9 cellular contexts compared by ENCODE assay signal in genomic region chr11:122984186-122985011, GRCh38. TPM values are rescaled to one million over a fixed set of nuclear protein-coding genes. Genes with fewer than 3 reads are reported as not detected.
DNase-seq lines count a peak whose midpoint lies in the region; ATAC-seq and TF ChIP-seq lines count a peak whose summit lies in the region.
"Had no signal": no experiment of that assay in that cellular context is flagged by ENCODE, and none has a peak within 500 bp of the region (broad histone marks: within the 10 kb centered on the region; RNA-seq: fewer than 3 reads in every experiment).

No MANE protein-coding gene starts in this region.

- H3K27ac Mint-ChIP-seq in neural progenitor cell, result no peak overlapping the region

- peaks cover 94% of the 10 kb centered on the region for H3K27me3 ChIP-seq in PC-3 (ENCODE audit: low read length)
- peaks cover 4 to 84% (median 64%) of the 10 kb centered on the region in 4 donors for H3K27me3 ChIP-seq in esophagus muscularis mucosa
- peaks cover 98% of the 10 kb centered on the region for H3K27me3 ChIP-seq in neural progenitor cell

- peaks cover 87% of the 10 kb centered on the region for H3K27me3 Mint-ChIP-seq in neural progenitor cell (ENCODE audit: insufficient read depth, low read depth)

- peak overlapping the region; percentile 57 for H2AFZ ChIP-seq in PC-3 (ENCODE audit: low read length)
- peak overlapping the region; percentile 96 for H2AFZ ChIP-seq in neural progenitor cell (replicated peaks)

- no peak for TF ChIP-seq POLR2A in esophagus muscularis mucosa (IDR thresholded peaks at IDR 0.05; ENCODE audit: low read depth)

- intact Hi-C loops in PC-3 (cut with micrococcal nuclease) (no loop called here), esophagus muscularis mucosa (cut with DNase I) (no loop called here)

- H3K79me2 ChIP-seq in PC-3 (ENCODE audit: low read length), result no peaks in the 10 kb centered on the region
- H3K79me2 ChIP-seq in neural progenitor cell (ENCODE audit: low read depth), result no peaks in the 10 kb centered on the region

- BruUV-seq in PC-3 (replicated peaks; lab: Mats Ljungman, UMichigan), result no TSS peak

- DNase-seq in DMS 273 (lab: John Stamatoyannopoulos, UW; ENCODE audit: unreplicated experiment) (peak; percentile 39), DMS 273 treated with DMSO at 0.1 percent for 48 hours (lab: John Stamatoyannopoulos, UW) (no peak), PC-3 (no peak), esophagus muscularis mucosa (ENCODE audit: extremely low spot score) (no peak), neural progenitor cell (ENCODE audit: low spot score) (peak; percentile 70), hypothalamus (lab: John Stamatoyannopoulos, UW) (no peak), C1 segment of cervical spinal cord (lab: John Stamatoyannopoulos, UW) (no peak)

- H3K36me3 ChIP-seq in PC-3 (ENCODE audit: low read depth, low read length) (no peaks in the 10 kb centered on the region), esophagus muscularis mucosa (no peaks in the 10 kb centered on the region), neural progenitor cell (no peaks in the 10 kb centered on the region)

- H3F3A ChIP-seq in PC-3 (ENCODE audit: low read length, unreplicated experiment) (no peaks in the 10 kb centered on the region), neural progenitor cell (ENCODE audit: low read depth) (peaks cover 17% of the 10 kb centered on the region)

- H3K4me1 Mint-ChIP-seq in neural progenitor cell, result peaks cover 24% of the 10 kb centered on the region

- TF ChIP-seq CTCF in PC-3 (conservative IDR thresholded peaks at IDR 0.05; ENCODE audit: low read depth, low read length) (no peak), esophagus muscularis mucosa (IDR thresholded peaks at IDR 0.05) (no peak), neural progenitor cell (IDR thresholded peaks at IDR 0.05) (no peak)

- H3K4me3 ChIP-seq in PC-3 (ENCODE audit: low read length) (peak overlapping the region; percentile 62), esophagus muscularis mucosa (peak overlapping the region; percentile 54 to 73 (median 62)), neural progenitor cell (peak overlapping the region; percentile 82)

- WGBS in esophagus muscularis mucosa, result 2% methylated on average over 33 of the region's 59 CpGs

- H3K4me1 ChIP-seq in PC-3 (ENCODE audit: insufficient read depth, low read length), result no peaks in the 10 kb centered on the region
- peaks cover 15 to 33% (median 24%) of the 10 kb centered on the region in 4 donors for H3K4me1 ChIP-seq in esophagus muscularis mucosa
- peaks cover 18% of the 10 kb centered on the region for H3K4me1 ChIP-seq in neural progenitor cell

- H3K9me3 Mint-ChIP-seq in neural progenitor cell, result peaks cover 3% of the 10 kb centered on the region

- H3K9me2 ChIP-seq in PC-3 (replicated peaks; ENCODE audit: low read length), result no peaks in the 10 kb centered on the region

- peak overlapping the region; percentile 83 for H3K4me3 Mint-ChIP-seq in neural progenitor cell

- H3K9ac ChIP-seq in PC-3 (ENCODE audit: low read length) (no peak overlapping the region), neural progenitor cell (no peak overlapping the region)

- H3K9me3 ChIP-seq in PC-3 (ENCODE audit: low read length) (no peaks in the 10 kb centered on the region), esophagus muscularis mucosa (no peaks in the 10 kb centered on the region), neural progenitor cell (ENCODE audit: low read depth) (no peaks in the 10 kb centered on the region)

- peak overlapping the region; percentile 72 for H3K4me2 ChIP-seq in PC-3 (ENCODE audit: low read length)
- peak overlapping the region; percentile 98 for H3K4me2 ChIP-seq in neural progenitor cell

- POLR2A ChIA-PET in PC-3 (lab: Charles Lee; ENCODE audit: unreplicated experiment), result no interaction called here

- no peaks in the 10 kb centered on the region for H3K36me3 Mint-ChIP-seq in neural progenitor cell

- no peaks in the 10 kb centered on the region for H4K20me1 ChIP-seq in PC-3 (ENCODE audit: low read length)
- H4K20me1 ChIP-seq in neural progenitor cell (ENCODE audit: low read depth), result peaks cover 33% of the 10 kb centered on the region

- CTCF ChIA-PET in PC-3 (lab: Charles Lee), result no interaction called here

- TF ChIP-seq EP300 in esophagus muscularis mucosa (IDR thresholded peaks at IDR 0.05), result no peak

- H3K27ac ChIP-seq in PC-3 (ENCODE audit: low read length) (no peak overlapping the region), esophagus muscularis mucosa (replicated peaks in 1 of 4) (no peak overlapping the region), neural progenitor cell (no peak overlapping the region)
- H3K27ac ChIP-seq: 22Rv1 had no signal

- ATAC-seq in PC-3 (peak; percentile 63), GM18868 (IDR thresholded peaks at IDR 0.05; ENCODE audit: unreplicated experiment) (no peak)

RNA-seq across cellular contexts. Expression of gene BSX, which starts 2.8 kb away (rescaled TPM):
- not detected in 2 replicates for total RNA-seq in PC-3 (2014; rRNA removed)
- not detected for total RNA-seq in esophagus muscularis mucosa
- total RNA-seq in neural progenitor cell (ENCODE audit: low replicate concordance), result not detected in 2 replicates

Comparison
In these comparisons a context has a peak if more than half of its experiments do, and no peak if none do; other contexts are left out.
1. DNase-seq: peak in DMS 273 (single experiment) and neural progenitor cell (single experiment); none in DMS 273 treated with DMSO at 0.1 percent for 48 hours (single experiment), PC-3 (single experiment), esophagus muscularis mucosa (single experiment), hypothalamus (0 of 51) and C1 segment of cervical spinal cord (0 of 14).
2. Peak in every context shown above with its lines, with median percentiles within 50 percentile points of each other: H3K4me3 ChIP-seq.